8 cellular contexts compared by ENCODE assay signal in the genomic region with DNA sequence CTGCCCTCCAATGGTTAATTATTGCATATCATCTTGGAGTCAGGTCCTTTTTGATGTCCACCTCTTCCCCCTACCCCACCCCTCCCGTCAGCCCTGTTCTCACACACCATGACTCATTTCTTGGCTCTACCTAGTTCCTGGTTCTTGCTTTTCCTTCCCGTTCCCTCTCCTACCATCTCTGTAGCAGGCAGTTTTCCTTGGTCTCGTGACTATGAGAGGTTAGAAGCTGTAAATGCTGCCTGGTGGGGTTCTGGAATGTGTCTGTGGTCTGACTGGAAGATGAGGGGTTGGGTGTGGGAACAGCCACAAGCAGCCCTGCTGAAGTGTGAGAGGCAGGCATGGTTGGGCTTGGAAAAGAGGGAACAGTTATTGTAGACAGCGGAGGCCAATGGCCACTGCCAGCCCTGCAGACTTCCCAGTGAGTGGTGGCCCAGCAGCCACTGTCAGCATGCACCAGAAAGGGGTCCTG. TPM values are rescaled to one million over a fixed set of nuclear protein-coding genes. Genes with fewer than 3 reads are reported as not detected.
DNase-seq lines count a peak whose midpoint lies in the region; ATAC-seq and TF ChIP-seq lines count a peak whose summit lies in the region.

No MANE protein-coding gene starts in this region.

- no peak for TF ChIP-seq CTCF in hepatocyte (IDR thresholded peaks at IDR 0.05; ENCODE audit: poor library complexity)

- H3K4me3 ChIP-seq in hepatocyte = no peak overlapping the region

- no peaks in the 10 kb centered on the region for H3K79me2 ChIP-seq in hepatocyte

- H3K4me1 ChIP-seq in hepatocyte (ENCODE audit: insufficient read depth) = peaks cover 41% of the 10 kb centered on the region

- peak overlapping the region; percentile 32 for H3K27ac Mint-ChIP-seq in activated T-cell treated with anti-CD3 and anti-CD28 coated beads, Interleukin-2, amount 50 U/mL, for 24 hours
- no peak overlapping the region for H3K27ac Mint-ChIP-seq in activated naive CD4-positive, alpha-beta T cell treated with anti-CD3 and anti-CD28 coated beads, Interleukin-2, amount 10 ng/mL, durations not matched to agents 7 days and 5 days

- peaks cover 11% of the 10 kb centered on the region for H3K36me3 Mint-ChIP-seq in activated T-cell treated with anti-CD3 and anti-CD28 coated beads, Interleukin-2, amount 50 U/mL, for 24 hours (ENCODE audit: low read depth)
- H3K36me3 Mint-ChIP-seq in activated naive CD4-positive, alpha-beta T cell treated with anti-CD3 and anti-CD28 coated beads, Interleukin-2, amount 10 ng/mL, durations not matched to agents 7 days and 5 days = peaks cover 11% of the 10 kb centered on the region

- H3K27me3 ChIP-seq in hepatocyte = no peaks in the 10 kb centered on the region

- no peak overlapping the region for H2AFZ ChIP-seq in hepatocyte

- H3K27me3 Mint-ChIP-seq in activated T-cell treated with anti-CD3 and anti-CD28 coated beads, Interleukin-2, amount 50 U/mL, for 24 hours = no peaks in the 10 kb centered on the region
- no peaks in the 10 kb centered on the region for H3K27me3 Mint-ChIP-seq in activated naive CD4-positive, alpha-beta T cell treated with anti-CD3 and anti-CD28 coated beads, Interleukin-2, amount 10 ng/mL, durations not matched to agents 7 days and 5 days

- H3K4me1 Mint-ChIP-seq in activated T-cell treated with anti-CD3 and anti-CD28 coated beads, Interleukin-2, amount 50 U/mL, for 24 hours (ENCODE audit: low read depth) = peaks cover 56% of the 10 kb centered on the region
- peaks cover 64% of the 10 kb centered on the region for H3K4me1 Mint-ChIP-seq in activated naive CD4-positive, alpha-beta T cell treated with anti-CD3 and anti-CD28 coated beads, Interleukin-2, amount 10 ng/mL, durations not matched to agents 7 days and 5 days

- CTCF ChIA-PET in activated naive CD4-positive, alpha-beta T cell treated with anti-CD3 and anti-CD28 coated beads, Interleukin-2, amount 10 ng/mL, durations not matched to agents 7 days and 5 days (lab: Charles Lee) = interaction anchor here (0.6 to 17.6 kb wide), 13 partner anchors 8 to 442 kb away, joined by 3 to 458 read pairs (median 5); no protein-coding TSS in a partner anchor

- ATAC-seq in GM19351 (IDR thresholded peaks at IDR 0.05; ENCODE audit: unreplicated experiment) (no peak), GM18511 (IDR thresholded peaks at IDR 0.05; ENCODE audit: unreplicated experiment) (no peak)

- no peaks in the 10 kb centered on the region for H4K20me1 ChIP-seq in hepatocyte (ENCODE audit: insufficient read depth, poor library complexity, severe bottlenecking)

- peak overlapping the region; percentile 40 for H3K4me2 ChIP-seq in hepatocyte

- no peak for DNase-seq in activated T-cell treated with anti-CD3 and anti-CD28 coated beads, Interleukin-2, amount 50 U/mL, for 24 hours
- DNase-seq in activated T-cell treated with anti-CD3 and anti-CD28 coated beads for 4 hours (no peak), amniotic epithelial cell (ENCODE audit: low read depth) (peak; percentile 100), hepatocyte (ENCODE audit: low spot score) (peak; percentile 92)
- peak; percentile 15 for DNase-seq in stimulated activated CD8-positive, alpha-beta memory T cell treated with anti-CD3 and anti-CD28 coated beads, Interleukin-4, amount 100 ng/mL, for 48 hours
- no peak for DNase-seq in activated naive CD4-positive, alpha-beta T cell treated with anti-CD3 and anti-CD28 coated beads, Interleukin-2, amount 10 ng/mL, durations not matched to agents 7 days and 5 days

- no peak overlapping the region for H3K4me3 Mint-ChIP-seq in activated T-cell treated with anti-CD3 and anti-CD28 coated beads, Interleukin-2, amount 50 U/mL, for 24 hours
- H3K4me3 Mint-ChIP-seq in activated naive CD4-positive, alpha-beta T cell treated with anti-CD3 and anti-CD28 coated beads, Interleukin-2, amount 10 ng/mL, durations not matched to agents 7 days and 5 days = no peak overlapping the region

- no peaks in the 10 kb centered on the region for H3K9me3 ChIP-seq in hepatocyte (ENCODE audit: low read depth)

- WGBS in hepatocyte (ENCODE audit: low lambda C conversion rate, missing lambda C conversion rate) = 34% methylated on average over 4 of the region's 4 CpGs

- H3K27ac ChIP-seq in hepatocyte = peak overlapping the region; percentile 95

- no peaks in the 10 kb centered on the region for H3K36me3 ChIP-seq in hepatocyte (replicated peaks; ENCODE audit: insufficient read depth, low read depth)

- no peaks in the 10 kb centered on the region for H3K9me2 ChIP-seq in hepatocyte (replicated peaks; ENCODE audit: insufficient read depth)

- H3K9me3 Mint-ChIP-seq in activated T-cell treated with anti-CD3 and anti-CD28 coated beads, Interleukin-2, amount 50 U/mL, for 24 hours = no peaks in the 10 kb centered on the region
- no peaks in the 10 kb centered on the region for H3K9me3 Mint-ChIP-seq in activated naive CD4-positive, alpha-beta T cell treated with anti-CD3 and anti-CD28 coated beads, Interleukin-2, amount 10 ng/mL, durations not matched to agents 7 days and 5 days

RNA-seq across cellular contexts. Expression of gene SLC22A5, which starts 18.2 kb away (rescaled TPM):
- total RNA-seq in hepatocyte = 16.3 and 20.8 TPM in 2 replicates
- polyA plus RNA-seq in hepatocyte = 14.7 and 18.6 TPM in 2 replicates

Comparison
In these comparisons a context has a peak if more than half of its experiments do, and no peak if none do; other contexts are left out.
1. DNase-seq: peak in amniotic epithelial cell (single experiment), hepatocyte (single experiment) and stimulated activated CD8-positive, alpha-beta memory T cell treated with anti-CD3 and anti-CD28 coated beads, Interleukin-4, amount 100 ng/mL, for 48 hours (single experiment); none in activated T-cell treated with anti-CD3 and anti-CD28 coated beads, Interleukin-2, amount 50 U/mL, for 24 hours (single experiment), activated T-cell treated with anti-CD3 and anti-CD28 coated beads for 4 hours (single experiment) and activated naive CD4-positive, alpha-beta T cell treated with anti-CD3 and anti-CD28 coated beads, Interleukin-2, amount 10 ng/mL, durations not matched to agents 7 days and 5 days (single experiment).